ENCODE assay signal across 8 cellular contexts in genomic region chr10:62632071-62632809, GRCh38.
DNase-seq lines count a peak whose midpoint lies in the region; ATAC-seq, FAIRE-seq and TF ChIP-seq lines count a peak whose summit lies in the region.

No MANE protein-coding gene starts in this region.

- H3K9ac ChIP-seq in PC-3 (ENCODE audit: low read length), result no peak overlapping the region
- H3K9ac ChIP-seq in mammary epithelial cell (ENCODE audit: insufficient read depth, low read length), result no peak overlapping the region

- H3K9me3 ChIP-seq in PC-3 (ENCODE audit: low read length), result no peaks in the 10 kb centered on the region
- no peaks in the 10 kb centered on the region for H3K9me3 ChIP-seq in ascending aorta
- no peaks in the 10 kb centered on the region for H3K9me3 ChIP-seq in small intestine (ENCODE audit: control insufficient read depth, low read depth)
- no peaks in the 10 kb centered on the region for H3K9me3 ChIP-seq in mammary epithelial cell (replicated peaks; ENCODE audit: insufficient read depth, low read length)

- H3K36me3 ChIP-seq in PC-3 (ENCODE audit: low read depth, low read length) (no peaks in the 10 kb centered on the region), ascending aorta (no peaks in the 10 kb centered on the region), small intestine (ENCODE audit: control insufficient read depth in 2 of 2, insufficient read depth in 2 of 2, low read length in 2 of 2) (no peaks in the 10 kb centered on the region), mammary epithelial cell (ENCODE audit: insufficient read depth, low read length) (no peaks in the 10 kb centered on the region)

- peak; percentile 83 for ATAC-seq in GM18868 (IDR thresholded peaks at IDR 0.05; ENCODE audit: unreplicated experiment)
- peak; percentile 83 for ATAC-seq in HG02885 (IDR thresholded peaks at IDR 0.05; ENCODE audit: poor library complexity, unreplicated experiment)
- peak; percentile 59 for ATAC-seq in PC-3

- no peaks in the 10 kb centered on the region for H3K27me3 ChIP-seq in PC-3 (ENCODE audit: low read length)
- H3K27me3 ChIP-seq in ascending aorta, result no peaks in the 10 kb centered on the region
- H3K27me3 ChIP-seq in small intestine (ENCODE audit: control insufficient read depth in 2 of 2, insufficient read depth in 2 of 2, low read length in 2 of 2), result no peaks in the 10 kb centered on the region
- no peaks in the 10 kb centered on the region for H3K27me3 ChIP-seq in mammary epithelial cell (ENCODE audit: insufficient read depth, low read length)

- H3F3A ChIP-seq in PC-3 (ENCODE audit: low read length, unreplicated experiment), result peaks cover 11% of the 10 kb centered on the region

- CTCF ChIA-PET in PC-3 (lab: Charles Lee), result no interaction called here
- CTCF ChIA-PET in mammary epithelial cell (lab: Charles Lee; ENCODE audit: low non-redundant PET), result no interaction called here
- CTCF ChIA-PET in RWPE1 (lab: Yijun Ruan, JAX), result interaction anchor here (0.5 to 0.6 kb wide), 2 partner anchors 77 to 160 kb away, joined by 3 read pairs; no protein-coding TSS in a partner anchor
- CTCF ChIA-PET in Calu3 (lab: Charles Lee), result no interaction called here

- in situ Hi-C loops in mammary epithelial cell (cut with MboI; ENCODE audit: low sequenced_read_pairs in 2 of 2), result no loop called here

- dilution Hi-C loops in mammary epithelial cell (cut with HindIII; ENCODE audit: low sequenced_read_pairs), result no loop called here

- H3K79me2 ChIP-seq in PC-3 (ENCODE audit: low read length) (no peaks in the 10 kb centered on the region), mammary epithelial cell (ENCODE audit: insufficient read depth, low read length) (no peaks in the 10 kb centered on the region)

- peak; percentile 93 for DNase-seq in PC-3
- peak; percentile 22 to 71 for DNase-seq in ascending aorta (ENCODE audit: low spot score in 2 of 2)
- DNase-seq in small intestine, result peak; percentile 66
- no peak for DNase-seq in mammary epithelial cell
- DNase-seq in RWPE1 (ENCODE audit: low spot score), result no peak
- DNase-seq in Calu3, result no peak

- 45 to 62% (median 46%) methylated on average over 12 of the region's 12 CpGs for WGBS in small intestine, 3 donors
- 79% methylated on average over 12 of the region's 12 CpGs for WGBS in mammary epithelial cell (ENCODE audit: low coverage, missing lambda C conversion rate)

- POLR2A ChIA-PET in PC-3 (lab: Charles Lee; ENCODE audit: unreplicated experiment), result interaction anchor here (0.7 kb wide), 1 partner anchor 35 kb away, joined by 4 read pairs; no protein-coding TSS in a partner anchor
- POLR2A ChIA-PET in RWPE1 (lab: Yijun Ruan, JAX; ENCODE audit: low non-redundant PET), result no interaction called here

- H3K4me1 ChIP-seq in PC-3 (ENCODE audit: insufficient read depth, low read length), result peaks cover 30% of the 10 kb centered on the region
- H3K4me1 ChIP-seq in ascending aorta, result no peaks in the 10 kb centered on the region
- H3K4me1 ChIP-seq in small intestine (ENCODE audit: control insufficient read depth in 2 of 2, insufficient read depth in 1 of 2, low read depth in 1 of 2, low read length in 1 of 2), result no peaks in the 10 kb centered on the region
- peaks cover 2% of the 10 kb centered on the region for H3K4me1 ChIP-seq in mammary epithelial cell (ENCODE audit: insufficient read depth, low read length)

- no peak overlapping the region for H3K4me3 Mint-ChIP-seq in Calu3 (ENCODE audit: low read depth, unreplicated experiment)

- H3K27me3 Mint-ChIP-seq in Calu3 (ENCODE audit: unreplicated experiment), result no peaks in the 10 kb centered on the region

- peak overlapping the region; percentile 25 for H2AFZ ChIP-seq in PC-3 (ENCODE audit: low read length)
- H2AFZ ChIP-seq in mammary epithelial cell (ENCODE audit: low read depth, low read length), result no peak overlapping the region

- H3K27ac Mint-ChIP-seq in Calu3 (ENCODE audit: unreplicated experiment), result no peak overlapping the region

- H3K4me1 Mint-ChIP-seq in Calu3 (ENCODE audit: low read depth, unreplicated experiment), result peaks cover under 1% of the 10 kb centered on the region

- BruUV-seq in PC-3 (replicated peaks; lab: Mats Ljungman, UMichigan) (no TSS peak), mammary epithelial cell (replicated peaks; lab: Mats Ljungman, UMichigan) (no TSS peak), Calu3 (replicated peaks; lab: Mats Ljungman, UMichigan) (no TSS peak)

- H3K4me2 ChIP-seq in PC-3 (ENCODE audit: low read length) (peak overlapping the region; percentile 26), mammary epithelial cell (ENCODE audit: insufficient read depth, low read depth, low read length) (no peak overlapping the region)

- H4K20me1 ChIP-seq in PC-3 (ENCODE audit: low read length) (no peaks in the 10 kb centered on the region), mammary epithelial cell (ENCODE audit: insufficient read depth, low read length) (no peaks in the 10 kb centered on the region)

- H3K9me3 Mint-ChIP-seq in Calu3 (ENCODE audit: low read depth, unreplicated experiment), result no peaks in the 10 kb centered on the region

- FAIRE-seq in small intestine (lab: Jason Lieb, UNC), result no peak

- H3K9me2 ChIP-seq in PC-3 (replicated peaks; ENCODE audit: low read length), result no peaks in the 10 kb centered on the region

- no peaks in the 10 kb centered on the region for H3K36me3 Mint-ChIP-seq in Calu3 (ENCODE audit: insufficient read depth, unreplicated experiment)

- H3K4me3 ChIP-seq in PC-3 (ENCODE audit: low read length), result no peak overlapping the region
- H3K4me3 ChIP-seq in ascending aorta, result no peak overlapping the region
- no peak overlapping the region for H3K4me3 ChIP-seq in small intestine (ENCODE audit: low read depth in 1 of 2, low read length in 2 of 2)
- H3K4me3 ChIP-seq in mammary epithelial cell (replicated peaks in 1 of 3; ENCODE audit: insufficient read depth in 1 of 3, low read depth in 2 of 3, low read length in 3 of 3), result no peak overlapping the region

- H3K27ac ChIP-seq in PC-3 (ENCODE audit: low read length), result peak overlapping the region; percentile 22
- H3K27ac ChIP-seq in ascending aorta, result no peak overlapping the region
- peak overlapping the region in 1 of 2 donors; percentile 72 for H3K27ac ChIP-seq in small intestine (ENCODE audit: low read depth in 1 of 2, low read length in 1 of 2)
- no peak overlapping the region for H3K27ac ChIP-seq in mammary epithelial cell (ENCODE audit: insufficient read depth, low read depth, low read length)
- H3K27ac ChIP-seq in RWPE1, result no peak overlapping the region

- intact Hi-C loops in PC-3 (cut with micrococcal nuclease) (no loop called here), ascending aorta (cut with DNase I) (no loop called here), mammary epithelial cell (cut with micrococcal nuclease) (no loop called here), Calu3 (cut with micrococcal nuclease; ENCODE audit: unreplicated experiment) (loop anchor here (10.0 kb wide), 1 partner anchor 103 kb away; no protein-coding TSS in a partner anchor)

- TF ChIP-seq CTCF in PC-3 (conservative IDR thresholded peaks at IDR 0.05; ENCODE audit: low read depth, low read length) (no peak), ascending aorta (IDR thresholded peaks at IDR 0.05) (no peak), mammary epithelial cell (conservative IDR thresholded peaks at IDR 0.05 in 1 of 2, IDR thresholded peaks at IDR 0.05 in 1 of 2; ENCODE audit: extremely low read depth in 1 of 2, insufficient read depth in 1 of 2, low read depth in 1 of 2, low read length in 2 of 2) (no peak), RWPE1 (conservative IDR thresholded peaks at IDR 0.05; ENCODE audit: low read depth) (no peak), Calu3 (IDR thresholded peaks at IDR 0.05; ENCODE audit: unreplicated experiment) (no peak)

Comparison
In these comparisons a context has a peak if more than half of its experiments do, and no peak if none do; other contexts are left out.
1. DNase-seq: peak in PC-3 (single experiment), ascending aorta (2 of 2) and small intestine (single experiment); none in mammary epithelial cell (single experiment), RWPE1 (single experiment) and Calu3 (single experiment).
2. Peak in every context shown above with its lines, with median percentiles within 50 percentile points of each other: ATAC-seq.